ENCODE assay signal across 1 cellular context in the genomic region with DNA sequence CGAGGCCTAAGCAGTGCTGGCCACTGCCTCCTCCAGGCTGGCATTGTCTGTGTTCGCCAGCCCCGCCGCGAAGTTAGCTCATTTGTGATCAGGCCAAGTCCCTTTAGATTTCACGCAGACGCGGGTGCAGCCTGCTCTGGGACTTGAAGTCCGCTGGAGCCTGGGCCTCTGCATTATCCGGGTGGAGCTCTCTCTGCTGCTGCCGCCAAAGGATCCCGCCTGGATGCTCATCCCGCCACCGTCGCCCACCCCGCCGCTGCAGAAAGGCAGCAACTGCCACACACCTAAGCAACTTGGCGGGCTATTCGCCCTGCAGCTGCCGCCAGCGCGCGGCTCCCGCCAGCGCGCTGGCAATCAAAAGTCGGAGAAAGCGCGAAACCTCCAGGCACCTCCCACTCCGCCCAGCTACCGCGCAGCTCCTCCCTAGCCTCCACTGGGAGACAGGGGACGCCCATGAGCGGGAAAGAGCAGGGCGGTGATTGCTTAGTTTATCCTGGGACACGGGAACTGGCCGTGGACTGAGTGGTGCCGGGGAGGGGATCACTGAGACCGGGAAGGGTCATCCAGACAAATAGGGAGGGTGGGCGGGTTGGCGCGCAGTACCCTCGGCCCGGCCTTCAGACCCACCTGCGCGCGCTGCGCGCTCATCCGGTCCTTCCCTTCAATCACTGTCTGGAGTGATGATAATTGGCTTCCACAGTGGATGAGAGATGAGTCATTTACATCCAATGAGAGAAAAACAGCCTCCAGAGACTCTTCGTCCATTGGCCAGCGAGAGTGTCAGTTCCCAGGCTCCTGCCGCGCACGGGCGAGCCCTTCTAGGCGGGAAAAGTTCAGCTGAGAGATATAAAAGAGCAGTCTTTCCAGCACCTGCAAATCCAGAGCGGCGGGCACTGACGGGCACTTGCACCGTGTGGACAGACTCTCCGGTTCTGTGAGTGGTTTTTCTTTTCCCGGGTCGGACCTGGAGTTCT.
TF ChIP-seq lines count a peak whose summit lies in the region.

A gene with protein sequence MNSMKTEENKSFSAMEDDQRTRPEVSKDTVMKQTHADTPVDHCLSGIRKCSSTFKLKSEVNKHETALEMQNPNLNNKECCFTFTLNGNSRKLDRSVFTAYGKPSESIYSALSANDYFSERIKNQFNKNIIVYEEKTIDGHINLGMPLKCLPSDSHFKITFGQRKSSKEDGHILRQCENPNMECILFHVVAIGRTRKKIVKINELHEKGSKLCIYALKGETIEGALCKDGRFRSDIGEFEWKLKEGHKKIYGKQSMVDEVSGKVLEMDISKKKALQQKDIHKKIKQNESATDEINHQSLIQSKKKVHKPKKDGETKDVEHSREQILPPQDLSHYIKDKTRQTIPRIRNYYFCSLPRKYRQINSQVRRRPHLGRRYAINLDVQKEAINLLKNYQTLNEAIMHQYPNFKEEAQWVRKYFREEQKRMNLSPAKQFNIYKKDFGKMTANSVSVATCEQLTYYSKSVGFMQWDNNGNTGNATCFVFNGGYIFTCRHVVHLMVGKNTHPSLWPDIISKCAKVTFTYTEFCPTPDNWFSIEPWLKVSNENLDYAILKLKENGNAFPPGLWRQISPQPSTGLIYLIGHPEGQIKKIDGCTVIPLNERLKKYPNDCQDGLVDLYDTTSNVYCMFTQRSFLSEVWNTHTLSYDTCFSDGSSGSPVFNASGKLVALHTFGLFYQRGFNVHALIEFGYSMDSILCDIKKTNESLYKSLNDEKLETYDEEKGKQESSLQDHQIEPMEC (plus strand): TSS at position 875 of the 974 bp plus-strand sequence. CDS start 2,389 bp downstream, outside the sequence.

TF ChIP-seq in HEK293, 187 proteins besides CTCF, POLR2A, EP300 and RAD21 (continued from another document and continues in another):
- TF ChIP-seq, protein P1, sequence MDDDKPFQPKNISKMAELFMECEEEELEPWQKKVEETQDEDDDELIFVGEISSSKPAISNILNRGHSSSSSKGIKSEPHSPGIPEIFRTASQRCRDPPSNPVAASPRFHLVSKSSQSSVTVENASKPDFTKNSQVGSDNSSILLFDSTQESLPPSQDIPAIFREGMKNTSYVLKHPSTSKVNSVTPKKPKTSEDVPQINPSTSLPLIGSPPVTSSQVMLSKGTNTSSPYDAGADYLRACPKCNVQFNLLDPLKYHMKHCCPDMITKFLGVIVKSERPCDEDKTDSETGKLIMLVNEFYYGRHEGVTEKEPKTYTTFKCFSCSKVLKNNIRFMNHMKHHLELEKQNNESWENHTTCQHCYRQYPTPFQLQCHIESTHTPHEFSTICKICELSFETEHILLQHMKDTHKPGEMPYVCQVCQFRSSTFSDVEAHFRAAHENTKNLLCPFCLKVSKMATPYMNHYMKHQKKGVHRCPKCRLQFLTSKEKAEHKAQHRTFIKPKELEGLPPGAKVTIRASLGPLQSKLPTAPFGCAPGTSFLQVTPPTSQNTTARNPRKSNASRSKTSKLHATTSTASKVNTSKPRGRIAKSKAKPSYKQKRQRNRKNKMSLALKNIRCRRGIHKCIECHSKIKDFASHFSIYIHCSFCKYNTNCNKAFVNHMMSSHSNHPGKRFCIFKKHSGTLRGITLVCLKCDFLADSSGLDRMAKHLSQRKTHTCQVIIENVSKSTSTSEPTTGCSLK (tag by site-specific recombination; IDR thresholded peaks at IDR 0.05): no peak
- TF ChIP-seq ZNF24 (tag by site-specific recombination; IDR thresholded peaks at IDR 0.05) (no peak), ZNF664 (tag by site-specific recombination; IDR thresholded peaks at IDR 0.05) (no peak), ZNF280D (tag by site-specific recombination; IDR thresholded peaks at IDR 0.05) (no peak), ZNF302 (tag by site-specific recombination; IDR thresholded peaks at IDR 0.05; ENCODE audit: low read depth) (no peak), ZFP41 (tag by site-specific recombination; IDR thresholded peaks at IDR 0.05; ENCODE audit: borderline replicate concordance) (no peak), ZNF76 (tag by site-specific recombination; IDR thresholded peaks at IDR 0.05; ENCODE audit: borderline replicate concordance, low read depth) (no peak), ZNF416 (tag by site-specific recombination; IDR thresholded peaks at IDR 0.05) (no peak), ZNF394 (tag by site-specific recombination; IDR thresholded peaks at IDR 0.05; ENCODE audit: borderline replicate concordance) (0 out of 2 replicates have a peak, but pooled peaks have one; percentile 45), ZNF658 (tag by site-specific recombination; IDR thresholded peaks at IDR 0.05) (no peak), ZNF747 (tag by site-specific recombination; IDR thresholded peaks at IDR 0.05) (no peak), MYNN (tag by site-specific recombination; IDR thresholded peaks at IDR 0.05; ENCODE audit: borderline replicate concordance) (no peak), ZNF621 (tag by site-specific recombination; IDR thresholded peaks at IDR 0.05) (no peak), ZNF530 (tag by site-specific recombination; IDR thresholded peaks at IDR 0.05; ENCODE audit: low read depth) (no peak), ZNF792 (tag by site-specific recombination; IDR thresholded peaks at IDR 0.05) (no peak), ZNF843 (tag by site-specific recombination; IDR thresholded peaks at IDR 0.05) (no peak), ZNF837 (tag by site-specific recombination; IDR thresholded peaks at IDR 0.05) (no peak), TCF7L2 (IDR thresholded peaks at IDR 0.05; ENCODE audit: borderline replicate concordance, low read depth, low read length) (no peak), ZNF777 (tag by site-specific recombination; IDR thresholded peaks at IDR 0.05; ENCODE audit: borderline replicate concordance) (no peak), KLF16 (tag by site-specific recombination; IDR thresholded peaks at IDR 0.05) (no peak), ZFP37 (tag by site-specific recombination; IDR thresholded peaks at IDR 0.05) (0 out of 2 replicates have a peak, but pooled peaks have one; percentile 43), ZNF561 (tag by site-specific recombination; IDR thresholded peaks at IDR 0.05; ENCODE audit: borderline replicate concordance) (no peak), MZF1 (tag by site-specific recombination; IDR thresholded peaks at IDR 0.05; ENCODE audit: borderline replicate concordance) (no peak), ZNF140 (tag by site-specific recombination; IDR thresholded peaks at IDR 0.05) (no peak), ZNF148 (tag by site-specific recombination; IDR thresholded peaks at IDR 0.05; ENCODE audit: borderline replicate concordance) (no peak), ZNF274 (IDR thresholded peaks at IDR 0.05; ENCODE audit: low read length) (no peak), ZNF274 (tag by site-specific recombination; IDR thresholded peaks at IDR 0.05; ENCODE audit: borderline replicate concordance) (no peak), ZNF146 (tag by site-specific recombination; IDR thresholded peaks at IDR 0.05) (no peak), ZNF549 (tag by site-specific recombination; IDR thresholded peaks at IDR 0.05) (no peak), ZBTB10 (tag by site-specific recombination; IDR thresholded peaks at IDR 0.05) (no peak), SP3 (tag by site-specific recombination; IDR thresholded peaks at IDR 0.05) (peak; percentile 53), ZNF639 (tag by site-specific recombination; IDR thresholded peaks at IDR 0.05) (no peak), ZNF423 (tag by site-specific recombination; IDR thresholded peaks at IDR 0.05) (no peak), SALL2 (tag by site-specific recombination; IDR thresholded peaks at IDR 0.05; ENCODE audit: borderline replicate concordance) (no peak), ZBTB21 (tag by site-specific recombination; IDR thresholded peaks at IDR 0.05) (no peak)
- TF ChIP-seq, protein P2, sequence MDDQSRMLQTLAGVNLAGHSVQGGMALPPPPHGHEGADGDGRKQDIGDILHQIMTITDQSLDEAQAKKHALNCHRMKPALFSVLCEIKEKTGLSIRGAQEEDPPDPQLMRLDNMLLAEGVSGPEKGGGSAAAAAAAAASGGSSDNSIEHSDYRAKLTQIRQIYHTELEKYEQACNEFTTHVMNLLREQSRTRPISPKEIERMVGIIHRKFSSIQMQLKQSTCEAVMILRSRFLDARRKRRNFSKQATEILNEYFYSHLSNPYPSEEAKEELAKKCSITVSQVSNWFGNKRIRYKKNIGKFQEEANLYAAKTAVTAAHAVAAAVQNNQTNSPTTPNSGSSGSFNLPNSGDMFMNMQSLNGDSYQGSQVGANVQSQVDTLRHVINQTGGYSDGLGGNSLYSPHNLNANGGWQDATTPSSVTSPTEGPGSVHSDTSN (CRISPR knock-in tag; IDR thresholded peaks at IDR 0.05): peak; percentile 53; the same call in 1 of the 2 replicates
- TF ChIP-seq, protein P3, sequence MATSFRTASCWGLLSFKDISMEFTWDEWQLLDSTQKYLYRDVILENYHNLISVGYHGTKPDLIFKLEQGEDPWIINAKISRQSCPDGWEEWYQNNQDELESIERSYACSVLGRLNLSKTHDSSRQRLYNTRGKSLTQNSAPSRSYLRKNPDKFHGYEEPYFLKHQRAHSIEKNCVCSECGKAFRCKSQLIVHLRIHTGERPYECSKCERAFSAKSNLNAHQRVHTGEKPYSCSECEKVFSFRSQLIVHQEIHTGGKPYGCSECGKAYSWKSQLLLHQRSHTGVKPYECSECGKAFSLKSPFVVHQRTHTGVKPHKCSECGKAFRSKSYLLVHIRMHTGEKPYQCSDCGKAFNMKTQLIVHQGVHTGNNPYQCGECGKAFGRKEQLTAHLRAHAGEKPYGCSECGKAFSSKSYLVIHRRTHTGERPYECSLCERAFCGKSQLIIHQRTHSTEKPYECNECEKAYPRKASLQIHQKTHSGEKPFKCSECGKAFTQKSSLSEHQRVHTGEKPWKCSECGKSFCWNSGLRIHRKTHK (tag by site-specific recombination; IDR thresholded peaks at IDR 0.05): no peak
